Comparison of ENCODE assay signal across 34 cellular contexts in genomic region chr3:146912233-146913015, GRCh38.
DNase-seq lines count a peak whose midpoint lies in the region; ATAC-seq and TF ChIP-seq lines count a peak whose summit lies in the region.
"Had no signal": no experiment of that assay in that cellular context is flagged by ENCODE, and none has a peak within 500 bp of the region (broad histone marks: within the 10 kb centered on the region; RNA-seq: fewer than 3 reads in every experiment).

No MANE protein-coding gene starts in this region.

- H3K4me1 ChIP-seq in ACC112 (ENCODE audit: control insufficient read depth, insufficient read depth, low read length, unreplicated experiment), result no peaks in the 10 kb centered on the region
- H3K4me1 ChIP-seq: ascending aorta, HAP-1, SJSA1, stomach, thyroid gland, vagina had no signal

- peaks cover 10% of the 10 kb centered on the region for H3K4me1 Mint-ChIP-seq in HFFc6 (ENCODE audit: low read depth)
- no peaks in the 10 kb centered on the region for H3K4me1 Mint-ChIP-seq in immature natural killer cell
- H3K4me1 Mint-ChIP-seq: activated CD8-positive, alpha-beta memory T cell treated with anti-CD3 and anti-CD28 coated beads, Interleukin-2, amount 10 ng/mL, durations not matched to agents 7 days and 5 days; activated naive CD8-positive, alpha-beta T cell treated with anti-CD3 and anti-CD28 coated beads, Interleukin-2, amount 10 ng/mL, durations not matched to agents 7 days and 5 days; CD4-positive, alpha-beta memory T cell; central memory CD8-positive, alpha-beta T cell; memory B cell had no signal

- H3K79me2 ChIP-seq in ACC112 (ENCODE audit: control insufficient read depth, insufficient read depth, low read length, unreplicated experiment), result no peaks in the 10 kb centered on the region

- H3K36me3 ChIP-seq in ACC112 (ENCODE audit: insufficient read depth, low read length), result no peaks in the 10 kb centered on the region
- H3K36me3 ChIP-seq: ascending aorta, HAP-1, neutrophil, SJSA1, stomach, thyroid gland, vagina had no signal

- peaks cover 3% of the 10 kb centered on the region; the same call in 1 of the 2 replicates for H3K9me3 Mint-ChIP-seq in HFFc6
- H3K9me3 Mint-ChIP-seq in immature natural killer cell, result peaks cover 2 to 30% (median 9%) of the 10 kb centered on the region in 6 donors
- H3K9me3 Mint-ChIP-seq: activated naive CD8-positive, alpha-beta T cell treated with anti-CD3 and anti-CD28 coated beads, Interleukin-2, amount 10 ng/mL, durations not matched to agents 7 days and 5 days had no signal

- H3K27me3 ChIP-seq in ACC112 (ENCODE audit: insufficient read depth, low read length), result no peaks in the 10 kb centered on the region
- H3K27me3 ChIP-seq: ascending aorta, dorsolateral prefrontal cortex, neutrophil, SJSA1, stomach, thyroid gland, vagina had no signal

- no peak for DNase-seq in HFFc6
- DNase-seq in astrocyte of the spinal cord (ENCODE audit: low read depth, low spot score), result peak; percentile 41
- DNase-seq in fibroblast of the aortic adventitia (ENCODE audit: low read depth), result peak; percentile 50
- no peak for DNase-seq in immature natural killer cell
- DNase-seq in NCI-H526 treated with DMSO at 0.1 percent for 48 hours (lab: John Stamatoyannopoulos, UW), result no peak
- no peak for DNase-seq in NCI-H526 (lab: John Stamatoyannopoulos, UW)
- DNase-seq: activated CD4-positive, alpha-beta T cell treated with anti-CD3 and anti-CD28 coated beads, Interleukin-2, amount 50 U/mL, for 4 hours; activated CD4-positive, CD25-positive, alpha-beta regulatory T cell; activated CD8-positive, alpha-beta memory T cell treated with anti-CD3 and anti-CD28 coated beads, Interleukin-2, amount 10 ng/mL, durations not matched to agents 7 days and 5 days; activated gamma-delta T cell treated with Interleukin-2 at 50 U/mL for 16 hours; activated naive CD8-positive, alpha-beta T cell treated with anti-CD3 and anti-CD28 coated beads, Interleukin-2, amount 10 ng/mL, durations not matched to agents 7 days and 5 days; activated T-cell treated with anti-CD3 and anti-CD28 coated beads, Interleukin-2, amount 50 U/mL, for 4 hours; CD4-positive, alpha-beta memory T cell; DMS 273 treated with DMSO at 0.1 percent for 48 hours; dorsolateral prefrontal cortex; glutamatergic neuron; Karpas-422; NCI-H1436; NCI-H2081 treated with DMSO at 0.1 percent for 48 hours; NCI-H446; RPMI8226; stimulated activated CD4-positive, alpha-beta T cell treated with anti-CD3 and anti-CD28 coated beads, Interleukin-4, amount 100 ng/mL, for 1 hour; stomach; T1000; thyroid gland had no signal

- H3K27ac Mint-ChIP-seq in HFFc6 (no peak overlapping the region), immature natural killer cell (no peak overlapping the region)
- H3K27ac Mint-ChIP-seq: activated CD8-positive, alpha-beta memory T cell treated with anti-CD3 and anti-CD28 coated beads, Interleukin-2, amount 10 ng/mL, durations not matched to agents 7 days and 5 days; activated naive CD8-positive, alpha-beta T cell treated with anti-CD3 and anti-CD28 coated beads, Interleukin-2, amount 10 ng/mL, durations not matched to agents 7 days and 5 days; CD4-positive, alpha-beta memory T cell; memory B cell had no signal

- H3K4me3 ChIP-seq in ACC112 (ENCODE audit: low read depth, low read length), result no peak overlapping the region
- no peak overlapping the region for H3K4me3 ChIP-seq in astrocyte of the spinal cord (ENCODE audit: low read depth, low read length)
- H3K4me3 ChIP-seq in fibroblast of the aortic adventitia (ENCODE audit: low read depth, low read length), result no peak overlapping the region
- H3K4me3 ChIP-seq: ascending aorta, HAP-1, SJSA1, stomach, thyroid gland, vagina had no signal

- in situ Hi-C loops in astrocyte of the spinal cord (cut with HindIII; ENCODE audit: low sequenced_read_pairs), result no loop called here

- TF ChIP-seq CTCF in HFFc6 (IDR thresholded peaks at IDR 0.05), result no peak
- TF ChIP-seq CTCF in astrocyte of the spinal cord (IDR thresholded peaks at IDR 0.05; ENCODE audit: low read depth, low read length), result no peak
- no peak for TF ChIP-seq CTCF in fibroblast of the aortic adventitia (IDR thresholded peaks at IDR 0.05; ENCODE audit: insufficient read depth, low read length)

- H3K36me3 Mint-ChIP-seq in HFFc6 (ENCODE audit: low read depth) (no peaks in the 10 kb centered on the region), immature natural killer cell (no peaks in the 10 kb centered on the region)
- H3K36me3 Mint-ChIP-seq: activated CD8-positive, alpha-beta memory T cell treated with anti-CD3 and anti-CD28 coated beads, Interleukin-2, amount 10 ng/mL, durations not matched to agents 7 days and 5 days; activated naive CD8-positive, alpha-beta T cell treated with anti-CD3 and anti-CD28 coated beads, Interleukin-2, amount 10 ng/mL, durations not matched to agents 7 days and 5 days; CD4-positive, alpha-beta memory T cell; memory B cell had no signal

- H3K27me3 Mint-ChIP-seq in HFFc6 (ENCODE audit: insufficient read depth) (no peaks in the 10 kb centered on the region), immature natural killer cell (ENCODE audit: low read depth in 3 of 3) (no peaks in the 10 kb centered on the region)
- H3K27me3 Mint-ChIP-seq: activated CD8-positive, alpha-beta memory T cell treated with anti-CD3 and anti-CD28 coated beads, Interleukin-2, amount 10 ng/mL, durations not matched to agents 7 days and 5 days; activated naive CD8-positive, alpha-beta T cell treated with anti-CD3 and anti-CD28 coated beads, Interleukin-2, amount 10 ng/mL, durations not matched to agents 7 days and 5 days; CD4-positive, alpha-beta memory T cell; central memory CD8-positive, alpha-beta T cell; memory B cell had no signal

- ATAC-seq in GM18502 (IDR thresholded peaks at IDR 0.05; ENCODE audit: poor library complexity, unreplicated experiment), result no peak
- ATAC-seq: activated CD8-positive, alpha-beta memory T cell treated with anti-CD3 and anti-CD28 coated beads, Interleukin-2, amount 10 ng/mL, durations not matched to agents 7 days and 5 days; activated T-cell treated with anti-CD3 and anti-CD28 coated beads, Interleukin-2, amount 50 U/mL, for 4 hours had no signal

- H3K4me3 Mint-ChIP-seq in HFFc6 (peak overlapping the region; percentile 63), immature natural killer cell (no peak overlapping the region)
- H3K4me3 Mint-ChIP-seq: activated CD8-positive, alpha-beta memory T cell treated with anti-CD3 and anti-CD28 coated beads, Interleukin-2, amount 10 ng/mL, durations not matched to agents 7 days and 5 days; activated naive CD8-positive, alpha-beta T cell treated with anti-CD3 and anti-CD28 coated beads, Interleukin-2, amount 10 ng/mL, durations not matched to agents 7 days and 5 days; activated T-cell treated with anti-CD3 and anti-CD28 coated beads, Interleukin-2, amount 50 U/mL, for 4 hours; CD4-positive, alpha-beta memory T cell; central memory CD8-positive, alpha-beta T cell; memory B cell had no signal

- no peak overlapping the region for H3K27ac ChIP-seq in ACC112 (ENCODE audit: low read depth, low read length)
- H3K27ac ChIP-seq: ascending aorta, dorsolateral prefrontal cortex, neutrophil, SJSA1, stomach, thyroid gland, vagina had no signal

- H2AFZ ChIP-seq in ACC112 (ENCODE audit: low read length, unreplicated experiment), result peak overlapping the region; percentile 10

Comparison
In these comparisons a context has a peak if more than half of its experiments do, and no peak if none do; other contexts are left out.
1. DNase-seq: peak in astrocyte of the spinal cord (single experiment) and fibroblast of the aortic adventitia (single experiment); none in HFFc6 (single experiment), immature natural killer cell (0 of 3), NCI-H526 treated with DMSO at 0.1 percent for 48 hours (single experiment) and NCI-H526 (0 of 2).